ENCODE assay signal across 17 cellular contexts in genomic region chr9:120949290-120949689, GRCh38. TPM values are rescaled to one million over a fixed set of nuclear protein-coding genes. Genes with fewer than 3 reads are reported as not detected.
DNase-seq lines count a peak whose midpoint lies in the region; ATAC-seq and TF ChIP-seq lines count a peak whose summit lies in the region.
"Had no signal": no experiment of that assay in that cellular context is flagged by ENCODE, and none has a peak within 500 bp of the region (broad histone marks: within the 10 kb centered on the region; RNA-seq: fewer than 3 reads in every experiment).

No MANE protein-coding gene starts in this region.

- TF ChIP-seq POLR2A in body of pancreas (IDR thresholded peaks at IDR 0.05) = no peak

- H3K4me1 ChIP-seq in body of pancreas = no peaks in the 10 kb centered on the region
- peaks cover 18 to 77% of the 10 kb centered on the region in 2 donors for H3K4me1 ChIP-seq in thoracic aorta (ENCODE audit: control insufficient read depth in 1 of 2, low read depth in 2 of 2)
- H3K4me1 ChIP-seq in aorta (ENCODE audit: control insufficient read depth in 1 of 2, insufficient read depth in 2 of 2, low read length in 2 of 2) = peaks cover 0 to 8% of the 10 kb centered on the region in 2 donors
- no peaks in the 10 kb centered on the region for H3K4me1 ChIP-seq in effector memory CD4-positive, alpha-beta T cell (ENCODE audit: control insufficient read depth, insufficient read depth, low read length, poor library complexity, severe bottlenecking)
- H3K4me1 ChIP-seq: Caco-2 had no signal

- intact Hi-C loops in body of pancreas (cut with DNase I) (no loop called here), aorta (cut with DNase I) (no loop called here)

- H3K27ac ChIP-seq in body of pancreas (no peak overlapping the region), thoracic aorta (peak overlapping the region; percentile 87 to 91), aorta (ENCODE audit: low read depth in 1 of 2, low read length in 2 of 2) (peak overlapping the region; percentile 76 to 92)
- H3K27ac ChIP-seq in effector memory CD4-positive, alpha-beta T cell (ENCODE audit: insufficient read depth, low read length, poor library complexity, severe bottlenecking) = no peak overlapping the region
- H3K27ac ChIP-seq: BLaER1, C4-2B had no signal

- H3K4me3 ChIP-seq in body of pancreas (no peak overlapping the region), thoracic aorta (no peak overlapping the region), aorta (ENCODE audit: low read length in 2 of 2) (no peak overlapping the region)
- no peak overlapping the region for H3K4me3 ChIP-seq in effector memory CD4-positive, alpha-beta T cell (ENCODE audit: insufficient read depth, low read depth, low read length, poor library complexity, severe bottlenecking)
- H3K4me3 ChIP-seq: BLaER1, GM23338 had no signal

- no peaks in the 10 kb centered on the region for H3K27me3 ChIP-seq in body of pancreas
- no peaks in the 10 kb centered on the region for H3K27me3 ChIP-seq in thoracic aorta (replicated peaks; ENCODE audit: insufficient read depth)
- H3K27me3 ChIP-seq in aorta (ENCODE audit: control insufficient read depth in 1 of 2, insufficient read depth in 2 of 2, low read length in 1 of 2) = no peaks in the 10 kb centered on the region
- H3K27me3 ChIP-seq in effector memory CD4-positive, alpha-beta T cell (replicated peaks; ENCODE audit: control insufficient read depth, insufficient read depth, low read length, poor library complexity, severe bottlenecking) = no peaks in the 10 kb centered on the region
- H3K27me3 ChIP-seq: BLaER1 had no signal

- peak in 1 of 4 donors; percentile 36 for DNase-seq in body of pancreas
- no peak for DNase-seq in thoracic aorta (ENCODE audit: low spot score)
- DNase-seq in aorta = no peak
- no peak for DNase-seq in effector memory CD4-positive, alpha-beta T cell
- no peak for DNase-seq in T-helper 9 cell
- DNase-seq: Caco-2; CD4-positive, CD25-positive, alpha-beta regulatory T cell; CD8-positive, alpha-beta T cell; DMS 273 treated with DMSO at 0.1 percent for 48 hours; DMS79 treated with DMSO at 0.1 percent for 48 hours; GF-D8; H9 had no signal

- no peaks in the 10 kb centered on the region for H3K9me3 ChIP-seq in body of pancreas
- no peaks in the 10 kb centered on the region for H3K9me3 ChIP-seq in thoracic aorta
- no peaks in the 10 kb centered on the region for H3K9me3 ChIP-seq in aorta (ENCODE audit: control insufficient read depth, low read length)
- no peaks in the 10 kb centered on the region for H3K9me3 ChIP-seq in effector memory CD4-positive, alpha-beta T cell (ENCODE audit: control insufficient read depth, low read length)
- H3K9me3 ChIP-seq: BLaER1, Caco-2 had no signal

- H3K36me3 ChIP-seq in body of pancreas (replicated peaks in 1 of 2; ENCODE audit: insufficient read depth in 1 of 2, low read depth in 2 of 2) (no peaks in the 10 kb centered on the region), thoracic aorta (no peaks in the 10 kb centered on the region), aorta (ENCODE audit: control insufficient read depth in 1 of 2, insufficient read depth in 2 of 2, low read length in 1 of 2) (no peaks in the 10 kb centered on the region)
- H3K36me3 ChIP-seq in effector memory CD4-positive, alpha-beta T cell (ENCODE audit: control insufficient read depth, insufficient read depth, low read length) = no peaks in the 10 kb centered on the region
- H3K36me3 ChIP-seq: BLaER1 had no signal

- peak; percentile 40 for ATAC-seq in body of pancreas
- peak; percentile 86 for ATAC-seq in thoracic aorta (ENCODE audit: insufficient number of reproducible peaks, low FRiP score, low read depth)
- peak; percentile 70 for ATAC-seq in aorta (ENCODE audit: low FRiP score)
- ATAC-seq in HG03457 (IDR thresholded peaks at IDR 0.05; ENCODE audit: unreplicated experiment) = no peak
- ATAC-seq: CD8-positive, alpha-beta T cell; GM23338; HCT116 had no signal

- TF ChIP-seq CTCF in body of pancreas (IDR thresholded peaks at IDR 0.05) (no peak), thoracic aorta (IDR thresholded peaks at IDR 0.05) (no peak)

- 49 to 52% methylated on average over 2 of the region's 2 CpGs for WGBS in body of pancreas, 2 donors
- WGBS in aorta, 2 donors = 2 to 8% methylated on average over 2 of the region's 2 CpGs

RNA-seq across cellular contexts. Expression of gene TRAF1, which starts 22.7 kb away (rescaled TPM):
- total RNA-seq in body of pancreas (1 to 10 TPM; 4.4 to 8.2 TPM), thoracic aorta (10 to 100 TPM; 36.4 to 52.5 TPM), aorta (10 to 100 TPM; 19.8 to 25.7 TPM)
- 10 to 100 TPM; 10.5 to 43.3 TPM for polyA plus RNA-seq in aorta

Comparison
In these comparisons a context has a peak if more than half of its experiments do, and no peak if none do; other contexts are left out.
1. H3K27ac ChIP-seq: peak in thoracic aorta (2 of 2) and aorta (2 of 2); none in body of pancreas (0 of 4) and effector memory CD4-positive, alpha-beta T cell (single experiment).